1 cellular context compared by ENCODE assay signal in the genomic region with DNA sequence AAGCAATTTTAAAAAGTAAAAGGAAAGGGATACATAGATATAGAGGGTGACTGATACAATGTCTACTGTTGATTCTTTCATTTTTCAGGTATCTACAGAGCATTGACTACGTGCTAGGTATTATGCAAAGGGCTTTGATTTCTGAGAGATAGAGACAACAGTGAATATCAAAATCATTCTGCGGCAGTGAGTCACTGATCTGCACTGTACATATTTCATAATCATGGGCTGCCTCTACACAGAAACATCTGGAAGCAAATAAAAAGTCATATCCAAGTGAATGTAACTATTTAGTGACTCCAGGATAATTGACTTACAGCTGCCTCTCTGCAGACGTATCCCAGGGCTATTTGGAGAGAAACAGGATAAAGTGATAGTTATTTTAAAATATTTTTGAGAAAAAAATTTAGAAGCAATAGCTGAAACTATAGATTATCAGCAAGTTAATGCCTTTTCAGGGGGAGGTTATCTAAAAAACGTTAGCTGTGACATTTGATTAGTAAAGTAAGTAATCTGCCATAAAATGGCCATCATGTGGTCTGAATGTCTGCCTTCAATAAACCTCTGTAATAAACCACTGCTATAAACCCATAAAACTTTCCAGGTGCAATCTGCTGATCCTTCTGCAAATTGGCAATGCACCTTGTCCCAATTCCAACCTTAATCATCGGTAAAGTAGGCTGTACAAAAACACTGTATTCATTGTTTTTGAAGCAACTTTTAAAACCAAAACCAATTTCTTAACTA.
TF ChIP-seq lines count a peak whose summit lies in the region.

No MANE protein-coding gene starts in this region.

TF ChIP-seq in A549, 52 proteins besides CTCF, POLR2A, EP300 and RAD21 (continued from another document):
- no peak for TF ChIP-seq RCOR1 (IDR thresholded peaks at IDR 0.05; ENCODE audit: low read depth, low read length)
- peak; percentile 74 for TF ChIP-seq JUNB (IDR thresholded peaks at IDR 0.05)
- TF ChIP-seq TFCP2L1 (CRISPR knock-in tag; IDR thresholded peaks at IDR 0.05), result no peak
- peak; percentile 66 to 72 for TF ChIP-seq CEBPB (IDR thresholded peaks at IDR 0.05)
- TF ChIP-seq KDM1A (IDR thresholded peaks at IDR 0.05; ENCODE audit: low read depth), result no peak
- no peak for TF ChIP-seq KDM5A (IDR thresholded peaks at IDR 0.05)
- no peak for TF ChIP-seq MYC (IDR thresholded peaks at IDR 0.05; ENCODE audit: borderline replicate concordance, low read length)
- TF ChIP-seq EHMT2 (IDR thresholded peaks at IDR 0.05; ENCODE audit: low read depth), result no peak
- TF ChIP-seq, protein P1, sequence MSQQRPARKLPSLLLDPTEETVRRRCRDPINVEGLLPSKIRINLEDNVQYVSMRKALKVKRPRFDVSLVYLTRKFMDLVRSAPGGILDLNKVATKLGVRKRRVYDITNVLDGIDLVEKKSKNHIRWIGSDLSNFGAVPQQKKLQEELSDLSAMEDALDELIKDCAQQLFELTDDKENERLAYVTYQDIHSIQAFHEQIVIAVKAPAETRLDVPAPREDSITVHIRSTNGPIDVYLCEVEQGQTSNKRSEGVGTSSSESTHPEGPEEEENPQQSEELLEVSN (IDR thresholded peaks at IDR 0.05; ENCODE audit: borderline replicate concordance, low read depth), result no peak
- no peak for TF ChIP-seq CHD2 (IDR thresholded peaks at IDR 0.05; ENCODE audit: low read length, partially characterized antibody)
TF ChIP-seq in A549: peak in this region for 6.
